In the genomic region with DNA sequence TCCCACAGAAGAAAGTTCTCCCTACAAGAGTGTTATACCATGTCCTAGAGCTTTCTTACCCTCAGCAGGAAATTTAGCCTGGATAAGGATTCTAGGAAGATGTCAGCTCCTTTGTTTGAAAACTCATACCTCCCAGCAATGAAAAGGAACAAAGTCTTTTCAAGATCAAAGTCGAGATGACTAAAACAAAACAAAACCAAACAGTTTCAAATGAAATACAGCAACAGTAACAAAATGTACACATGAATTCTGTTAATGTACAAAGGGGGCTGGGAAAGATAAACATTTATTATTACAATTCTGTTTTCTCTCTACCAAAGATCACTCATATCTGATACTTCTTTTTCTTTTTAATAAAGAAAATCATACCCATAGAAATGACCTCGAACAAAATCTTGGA, we compare ENCODE assay signal across 35 cellular contexts. TPM values are rescaled to one million over a fixed set of nuclear protein-coding genes. Genes with fewer than 3 reads are reported as not detected.
"Had no signal": no experiment of that assay in that cellular context is flagged by ENCODE, and none has a peak within 500 bp of the region (broad histone marks: within the 10 kb centered on the region; RNA-seq: fewer than 3 reads in every experiment).

No MANE protein-coding gene starts in this region.

- H3K4me3 ChIP-seq: ascending aorta, breast epithelium, cardiac muscle cell, colonic mucosa, esophagus squamous epithelium, gastroesophageal sphincter had no signal

- H3K36me3 Mint-ChIP-seq: activated CD8-positive, alpha-beta memory T cell treated with anti-CD3 and anti-CD28 coated beads, Interleukin-2, amount 10 ng/mL, durations not matched to agents 7 days and 5 days; activated naive CD4-positive, alpha-beta T cell treated with anti-CD3 and anti-CD28 coated beads, Interleukin-2, amount 10 ng/mL, durations not matched to agents 7 days and 5 days; activated naive CD4-positive, alpha-beta T cell treated with anti-CD3 and anti-CD28 coated beads, Interleukin-2, amount 50 U/mL, for 72 hours; activated naive CD8-positive, alpha-beta T cell treated with anti-CD3 and anti-CD28 coated beads, Interleukin-2, amount 10 ng/mL, durations not matched to agents 7 days and 5 days; brain had no signal

- H3K4me1 Mint-ChIP-seq: activated naive CD4-positive, alpha-beta T cell treated with anti-CD3 and anti-CD28 coated beads, Interleukin-2, amount 10 ng/mL, durations not matched to agents 7 days and 5 days; activated naive CD8-positive, alpha-beta T cell treated with anti-CD3 and anti-CD28 coated beads, Interleukin-2, amount 10 ng/mL, durations not matched to agents 7 days and 5 days; brain had no signal

- H3K9me3 ChIP-seq: ascending aorta, breast epithelium, colonic mucosa, esophagus squamous epithelium, gastroesophageal sphincter had no signal

- H3K27me3 ChIP-seq: ascending aorta, breast epithelium, cardiac muscle cell, colonic mucosa, esophagus squamous epithelium, gastroesophageal sphincter had no signal

- H3K4me3 Mint-ChIP-seq: activated CD4-positive, alpha-beta memory T cell treated with anti-CD3 and anti-CD28 coated beads for 36 hours; activated CD4-positive, alpha-beta T cell treated with anti-CD3 and anti-CD28 coated beads for 36 hours; activated CD4-positive, alpha-beta T cell treated with anti-CD3 and anti-CD28 coated beads, Interleukin-2, amount 10 ng/mL, durations not matched to agents 24 days and 14 days; activated CD8-positive, alpha-beta memory T cell treated with anti-CD3 and anti-CD28 coated beads, Interleukin-2, amount 10 ng/mL, durations not matched to agents 7 days and 5 days; activated CD8-positive, alpha-beta T cell treated with anti-CD3 and anti-CD28 coated beads, Interleukin-2, amount 10 ng/mL, durations not matched to agents 7 days and 5 days; activated naive CD4-positive, alpha-beta T cell treated with anti-CD3 and anti-CD28 coated beads, Interleukin-2, amount 10 ng/mL, durations not matched to agents 7 days and 5 days; activated naive CD8-positive, alpha-beta T cell treated with anti-CD3 and anti-CD28 coated beads, Interleukin-2, amount 10 ng/mL, durations not matched to agents 7 days and 5 days; activated T-cell treated with anti-CD3 and anti-CD28 coated beads, Interleukin-2, amount 50 U/mL, for 24 hours; activated T-cell treated with anti-CD3 and anti-CD28 coated beads, Interleukin-2, amount 50 U/mL, for 72 hours; brain had no signal

- ATAC-seq: activated CD4-positive, alpha-beta T cell treated with anti-CD3 and anti-CD28 coated beads for 36 hours; activated CD8-positive, alpha-beta memory T cell treated with anti-CD3 and anti-CD28 coated beads, Interleukin-2, amount 10 ng/mL, durations not matched to agents 7 days and 5 days; activated CD8-positive, alpha-beta T cell treated with anti-CD3 and anti-CD28 coated beads, Interleukin-2, amount 10 ng/mL, durations not matched to agents 7 days and 5 days; activated naive CD4-positive, alpha-beta T cell treated with anti-CD3 and anti-CD28 coated beads, Interleukin-2, amount 50 U/mL, for 72 hours; activated T-cell treated with anti-CD3 and anti-CD28 coated beads, Interleukin-2, amount 50 U/mL, for 72 hours; gastroesophageal sphincter had no signal

- H3K9me3 Mint-ChIP-seq: activated CD4-positive, alpha-beta memory T cell treated with anti-CD3 and anti-CD28 coated beads for 36 hours; activated CD4-positive, alpha-beta T cell treated with anti-CD3 and anti-CD28 coated beads, Interleukin-2, amount 10 ng/mL, durations not matched to agents 24 days and 14 days; activated naive CD4-positive, alpha-beta T cell treated with anti-CD3 and anti-CD28 coated beads, Interleukin-2, amount 10 ng/mL, durations not matched to agents 7 days and 5 days; activated naive CD4-positive, alpha-beta T cell treated with anti-CD3 and anti-CD28 coated beads, Interleukin-2, amount 50 U/mL, for 72 hours; activated T-cell treated with anti-CD3 and anti-CD28 coated beads, Interleukin-2, amount 50 U/mL, for 24 hours; activated T-cell treated with anti-CD3 and anti-CD28 coated beads, Interleukin-2, amount 50 U/mL, for 72 hours; brain had no signal

- H3K36me3 ChIP-seq: ascending aorta, breast epithelium, cardiac muscle cell, colonic mucosa, esophagus squamous epithelium, gastroesophageal sphincter had no signal

- H3K27ac ChIP-seq: ascending aorta, breast epithelium, cardiac muscle cell, colonic mucosa, epithelial cell of prostate, esophagus squamous epithelium, gastroesophageal sphincter had no signal

- H3K27ac Mint-ChIP-seq: activated CD4-positive, alpha-beta memory T cell treated with anti-CD3 and anti-CD28 coated beads for 36 hours; activated CD4-positive, alpha-beta T cell treated with anti-CD3 and anti-CD28 coated beads for 36 hours; activated CD4-positive, alpha-beta T cell treated with anti-CD3 and anti-CD28 coated beads, Interleukin-2, amount 10 ng/mL, durations not matched to agents 24 days and 14 days; activated CD8-positive, alpha-beta memory T cell treated with anti-CD3 and anti-CD28 coated beads, Interleukin-2, amount 10 ng/mL, durations not matched to agents 7 days and 5 days; activated CD8-positive, alpha-beta T cell treated with anti-CD3 and anti-CD28 coated beads, Interleukin-2, amount 10 ng/mL, durations not matched to agents 7 days and 5 days; activated naive CD4-positive, alpha-beta T cell treated with anti-CD3 and anti-CD28 coated beads, Interleukin-2, amount 10 ng/mL, durations not matched to agents 7 days and 5 days; activated naive CD4-positive, alpha-beta T cell treated with anti-CD3 and anti-CD28 coated beads, Interleukin-2, amount 50 U/mL, for 72 hours; activated naive CD8-positive, alpha-beta T cell treated with anti-CD3 and anti-CD28 coated beads, Interleukin-2, amount 10 ng/mL, durations not matched to agents 7 days and 5 days; activated T-cell treated with anti-CD3 and anti-CD28 coated beads, Interleukin-2, amount 50 U/mL, for 24 hours; activated T-cell treated with anti-CD3 and anti-CD28 coated beads, Interleukin-2, amount 50 U/mL, for 72 hours; brain had no signal

- DNase-seq: activated CD4-positive, alpha-beta memory T cell treated with anti-CD3 and anti-CD28 coated beads for 36 hours; activated CD4-positive, alpha-beta T cell treated with anti-CD3 and anti-CD28 coated beads for 36 hours; activated CD4-positive, alpha-beta T cell treated with anti-CD3 and anti-CD28 coated beads, Interleukin-2, amount 10 ng/mL, durations not matched to agents 24 days and 14 days; activated CD4-positive, CD25-positive, alpha-beta regulatory T cell; activated CD4-positive, CD25-positive, alpha-beta regulatory T cell treated with anti-CD3 and anti-CD28 coated beads, Interleukin-2, amount 50 U/mL, for 72 hours; activated CD8-positive, alpha-beta memory T cell treated with anti-CD3 and anti-CD28 coated beads, Interleukin-2, amount 10 ng/mL, durations not matched to agents 7 days and 5 days; activated CD8-positive, alpha-beta memory T cell treated with anti-CD3 and anti-CD28 coated beads, Interleukin-2, amount 50 U/mL, for 4 hours; activated CD8-positive, alpha-beta T cell treated with anti-CD3 and anti-CD28 coated beads, Interleukin-2, amount 10 ng/mL, durations not matched to agents 7 days and 5 days; activated gamma-delta T cell; activated naive CD4-positive, alpha-beta T cell; activated naive CD4-positive, alpha-beta T cell treated with anti-CD3 and anti-CD28 coated beads, Interleukin-2, amount 10 ng/mL, durations not matched to agents 7 days and 5 days; activated naive CD8-positive, alpha-beta T cell treated with anti-CD3 and anti-CD28 coated beads, Interleukin-2, amount 10 ng/mL, durations not matched to agents 7 days and 5 days; activated T-cell treated with anti-CD3 and anti-CD28 coated beads, Interleukin-2, amount 50 U/mL, for 24 hours; activated T-cell treated with anti-CD3 and anti-CD28 coated beads, Interleukin-2, amount 50 U/mL, for 72 hours; central memory CD4-positive, alpha-beta T cell; cerebellar nuclear complex; colonic mucosa; effector CD8-positive, alpha-beta T cell; esophagus squamous epithelium; foreskin melanocyte; T-helper 2 cell had no signal

- H3K27me3 Mint-ChIP-seq: activated CD4-positive, alpha-beta memory T cell treated with anti-CD3 and anti-CD28 coated beads for 36 hours; activated CD8-positive, alpha-beta memory T cell treated with anti-CD3 and anti-CD28 coated beads, Interleukin-2, amount 10 ng/mL, durations not matched to agents 7 days and 5 days; activated naive CD4-positive, alpha-beta T cell treated with anti-CD3 and anti-CD28 coated beads, Interleukin-2, amount 10 ng/mL, durations not matched to agents 7 days and 5 days; activated naive CD8-positive, alpha-beta T cell treated with anti-CD3 and anti-CD28 coated beads, Interleukin-2, amount 10 ng/mL, durations not matched to agents 7 days and 5 days; activated T-cell treated with anti-CD3 and anti-CD28 coated beads, Interleukin-2, amount 50 U/mL, for 24 hours; brain had no signal

- H3K4me1 ChIP-seq: ascending aorta, breast epithelium, colonic mucosa, esophagus squamous epithelium, gastroesophageal sphincter had no signal

RNA-seq across cellular contexts. Expression of a gene that starts 36.8 kb away (rescaled TPM):
- total RNA-seq: activated CD8-positive, alpha-beta T cell treated with anti-CD3 and anti-CD28 coated beads, Interleukin-2, amount 10 ng/mL, durations not matched to agents 7 days and 5 days; ascending aorta; colonic mucosa; dermis microvascular lymphatic vessel endothelial cell; endothelial cell of umbilical vein; esophagus squamous epithelium had no signal

RNA-seq across cellular contexts. Expression of a gene that starts 41.8 kb away (rescaled TPM):
- total RNA-seq: activated CD4-positive, alpha-beta memory T cell treated with anti-CD3 and anti-CD28 coated beads for 36 hours; activated CD4-positive, alpha-beta T cell treated with anti-CD3 and anti-CD28 coated beads for 36 hours; activated CD4-positive, alpha-beta T cell treated with anti-CD3 and anti-CD28 coated beads, Interleukin-2, amount 10 ng/mL, durations not matched to agents 24 days and 14 days; activated CD8-positive, alpha-beta memory T cell treated with anti-CD3 and anti-CD28 coated beads for 36 hours; activated CD8-positive, alpha-beta memory T cell treated with anti-CD3 and anti-CD28 coated beads, Interleukin-2, amount 10 ng/mL, durations not matched to agents 7 days and 5 days; activated CD8-positive, alpha-beta T cell treated with anti-CD3 and anti-CD28 coated beads, Interleukin-2, amount 10 ng/mL, durations not matched to agents 7 days and 5 days; activated naive CD4-positive, alpha-beta T cell treated with anti-CD3 and anti-CD28 coated beads, Interleukin-2, amount 50 U/mL, for 72 hours; activated T-cell treated with anti-CD3 and anti-CD28 coated beads, Interleukin-2, amount 50 U/mL, for 72 hours; ascending aorta; cardiac muscle cell; colonic mucosa; dermis microvascular lymphatic vessel endothelial cell; endothelial cell of umbilical vein; fibroblast of lung; fibroblast of villous mesenchyme; gastroesophageal sphincter; glomerular endothelial cell; T-helper 1 cell treated with Interleukin-12 subunit alpha and Interleukin-12 subunit beta and Interleukin-4 antibody, amounts not matched to agents 30 ng/mL and 1 ng/mL, for 36 hours had no signal
- polyA plus RNA-seq: cardiac muscle cell, fibroblast of lung had no signal
